8 cellular contexts compared by ENCODE assay signal in genomic region chr17:40450175-40450574, GRCh38. TPM values are rescaled to one million over a fixed set of nuclear protein-coding genes. Genes with fewer than 3 reads are reported as not detected.
DNase-seq lines count a peak whose midpoint lies in the region; ATAC-seq and TF ChIP-seq lines count a peak whose summit lies in the region.

No MANE protein-coding gene starts in this region.

- no peaks in the 10 kb centered on the region for H3K9me3 Mint-ChIP-seq in GM23338

- H3K4me3 ChIP-seq in BE2C (ENCODE audit: low read depth, low read length) = no peak overlapping the region
- no peak overlapping the region for H3K4me3 ChIP-seq in GM23338

- H3K36me3 ChIP-seq in BE2C (peaks cover 34% of the 10 kb centered on the region), GM23338 (ENCODE audit: insufficient read depth) (peaks cover 7% of the 10 kb centered on the region; the same call in 1 of the 2 replicates)

- H3K4me1 ChIP-seq in BE2C (peaks cover 38% of the 10 kb centered on the region), GM23338 (ENCODE audit: insufficient read depth) (peaks cover 21% of the 10 kb centered on the region)

- 0 out of 2 replicates have a peak overlapping the region, but pooled peaks have one; percentile 6 for H3K27ac ChIP-seq in GM23338 (ENCODE audit: low read depth)

- DNase-seq in BE2C (peak; percentile 40), GM23338 (ENCODE audit: low spot score) (peak; percentile 85), UCSD-AML1 (lab: John Stamatoyannopoulos, UW; ENCODE audit: unreplicated experiment) (peak; percentile 47), fibroblast of gingiva (ENCODE audit: low read depth) (peak; percentile 61), cortex of kidney (lab: John Stamatoyannopoulos, UW) (no peak), amygdala (lab: John Stamatoyannopoulos, UW) (no peak)
- DNase-seq in stimulated activated CD4-positive, alpha-beta T cell treated with anti-CD3 and anti-CD28 coated beads, Interleukin-15, amount 100 ng/mL, for 24 hours = peak; percentile 62

- H3K9me3 ChIP-seq in BE2C = no peaks in the 10 kb centered on the region

- 0 out of 2 replicates have a peak overlapping the region, but pooled peaks have one; percentile 38 for H3K4me2 ChIP-seq in GM23338

- TF ChIP-seq CTCF in BE2C (IDR thresholded peaks at IDR 0.05; ENCODE audit: low read depth, low read length) (peak; percentile 67), GM23338 (conservative IDR thresholded peaks at IDR 0.05; ENCODE audit: low read depth in 2 of 2) (peak; percentile 73 to 79)

- H3K79me2 ChIP-seq in GM23338 (replicated peaks; ENCODE audit: insufficient read depth) = peaks cover 57% of the 10 kb centered on the region

- H3K4me1 Mint-ChIP-seq in GM23338 = peaks cover 27% of the 10 kb centered on the region

- peak; percentile 61 for ATAC-seq in GM23338
- ATAC-seq in HG03432 (IDR thresholded peaks at IDR 0.05; ENCODE audit: unreplicated experiment) = no peak

- H2AFZ ChIP-seq in GM23338 = no peak overlapping the region

- H4K20me1 ChIP-seq in GM23338 (replicated peaks; ENCODE audit: insufficient read depth) = no peaks in the 10 kb centered on the region

- peaks cover 30% of the 10 kb centered on the region for H3K36me3 Mint-ChIP-seq in GM23338 (ENCODE audit: low read depth)

- H3K27me3 Mint-ChIP-seq in GM23338 (ENCODE audit: insufficient read depth, low read depth, poor library complexity) = peaks cover 9% of the 10 kb centered on the region

- H3K27ac Mint-ChIP-seq in GM23338 = no peak overlapping the region

- no peaks in the 10 kb centered on the region; the same call in 1 of the 2 replicates for H3F3A ChIP-seq in GM23338 (replicated peaks; ENCODE audit: low read depth)

- H3K4me3 Mint-ChIP-seq in GM23338 = no peak overlapping the region

- H3K9me2 ChIP-seq in GM23338 (ENCODE audit: insufficient read depth) = no peaks in the 10 kb centered on the region

- H3K27me3 ChIP-seq in BE2C (no peaks in the 10 kb centered on the region), GM23338 (ENCODE audit: insufficient read depth) (no peaks in the 10 kb centered on the region)

TF ChIP-seq in GM23338, 12 proteins besides CTCF, POLR2A, EP300 and RAD21:
- TF ChIP-seq EZH2phosphoT487 (IDR thresholded peaks at IDR 0.05; ENCODE audit: unreplicated experiment) = no peak
- no peak for TF ChIP-seq ZNF114 (CRISPR knock-in tag; IDR thresholded peaks at IDR 0.05)
- TF ChIP-seq, protein P1, sequence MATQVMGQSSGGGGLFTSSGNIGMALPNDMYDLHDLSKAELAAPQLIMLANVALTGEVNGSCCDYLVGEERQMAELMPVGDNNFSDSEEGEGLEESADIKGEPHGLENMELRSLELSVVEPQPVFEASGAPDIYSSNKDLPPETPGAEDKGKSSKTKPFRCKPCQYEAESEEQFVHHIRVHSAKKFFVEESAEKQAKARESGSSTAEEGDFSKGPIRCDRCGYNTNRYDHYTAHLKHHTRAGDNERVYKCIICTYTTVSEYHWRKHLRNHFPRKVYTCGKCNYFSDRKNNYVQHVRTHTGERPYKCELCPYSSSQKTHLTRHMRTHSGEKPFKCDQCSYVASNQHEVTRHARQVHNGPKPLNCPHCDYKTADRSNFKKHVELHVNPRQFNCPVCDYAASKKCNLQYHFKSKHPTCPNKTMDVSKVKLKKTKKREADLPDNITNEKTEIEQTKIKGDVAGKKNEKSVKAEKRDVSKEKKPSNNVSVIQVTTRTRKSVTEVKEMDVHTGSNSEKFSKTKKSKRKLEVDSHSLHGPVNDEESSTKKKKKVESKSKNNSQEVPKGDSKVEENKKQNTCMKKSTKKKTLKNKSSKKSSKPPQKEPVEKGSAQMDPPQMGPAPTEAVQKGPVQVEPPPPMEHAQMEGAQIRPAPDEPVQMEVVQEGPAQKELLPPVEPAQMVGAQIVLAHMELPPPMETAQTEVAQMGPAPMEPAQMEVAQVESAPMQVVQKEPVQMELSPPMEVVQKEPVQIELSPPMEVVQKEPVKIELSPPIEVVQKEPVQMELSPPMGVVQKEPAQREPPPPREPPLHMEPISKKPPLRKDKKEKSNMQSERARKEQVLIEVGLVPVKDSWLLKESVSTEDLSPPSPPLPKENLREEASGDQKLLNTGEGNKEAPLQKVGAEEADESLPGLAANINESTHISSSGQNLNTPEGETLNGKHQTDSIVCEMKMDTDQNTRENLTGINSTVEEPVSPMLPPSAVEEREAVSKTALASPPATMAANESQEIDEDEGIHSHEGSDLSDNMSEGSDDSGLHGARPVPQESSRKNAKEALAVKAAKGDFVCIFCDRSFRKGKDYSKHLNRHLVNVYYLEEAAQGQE (IDR thresholded peaks at IDR 0.05; ENCODE audit: unreplicated experiment) = no peak
TF ChIP-seq in GM23338: peak in this region for 0.

RNA-seq across cellular contexts. Expression of gene IGFBP4, which starts 6.9 kb away (rescaled TPM):
- 262 TPM for polyA plus RNA-seq in BE2C (2012; ENCODE audit: insufficient read depth, insufficient read length, low read depth)
- 78.9 and 87.2 TPM in 2 replicates for total RNA-seq in GM23338 (2014; rRNA removed; shearing (Covaris generic))
- 37.6 and 38.7 TPM in 2 replicates for polyA plus RNA-seq in GM23338 (2016; fragmentation: Nextera tagmentation; extraction: Ambion mirVana)

RNA-seq across cellular contexts. Expression of gene TOP2A, which starts 32.5 kb away (rescaled TPM):
- polyA plus RNA-seq in BE2C (2012; ENCODE audit: insufficient read depth, insufficient read length, low read depth) = 17.6 TPM
- 258 and 263 TPM in 2 replicates for total RNA-seq in GM23338 (2014; rRNA removed; shearing (Covaris generic))
- 442 and 485 TPM in 2 replicates for polyA plus RNA-seq in GM23338 (2016; fragmentation: Nextera tagmentation; extraction: Ambion mirVana)

RNA-seq across cellular contexts. Expression of gene TNS4, which starts 51.2 kb away (rescaled TPM):
- not detected for polyA plus RNA-seq in BE2C (2012; ENCODE audit: insufficient read depth, insufficient read length, low read depth)
- 0.08 and 4.9 TPM in 2 replicates for total RNA-seq in GM23338 (2014; rRNA removed; shearing (Covaris generic))
- 0.31 and 0.64 TPM in 2 replicates for polyA plus RNA-seq in GM23338 (2016; fragmentation: Nextera tagmentation; extraction: Ambion mirVana)

Comparison
In these comparisons a context has a peak if more than half of its experiments do, and no peak if none do; other contexts are left out.
1. DNase-seq: peak in BE2C (single experiment), GM23338 (single experiment), UCSD-AML1 (single experiment), fibroblast of gingiva (single experiment) and stimulated activated CD4-positive, alpha-beta T cell treated with anti-CD3 and anti-CD28 coated beads, Interleukin-15, amount 100 ng/mL, for 24 hours (single experiment); none in cortex of kidney (single experiment) and amygdala (0 of 56).